1 cellular context compared by ENCODE assay signal in the genomic region with DNA sequence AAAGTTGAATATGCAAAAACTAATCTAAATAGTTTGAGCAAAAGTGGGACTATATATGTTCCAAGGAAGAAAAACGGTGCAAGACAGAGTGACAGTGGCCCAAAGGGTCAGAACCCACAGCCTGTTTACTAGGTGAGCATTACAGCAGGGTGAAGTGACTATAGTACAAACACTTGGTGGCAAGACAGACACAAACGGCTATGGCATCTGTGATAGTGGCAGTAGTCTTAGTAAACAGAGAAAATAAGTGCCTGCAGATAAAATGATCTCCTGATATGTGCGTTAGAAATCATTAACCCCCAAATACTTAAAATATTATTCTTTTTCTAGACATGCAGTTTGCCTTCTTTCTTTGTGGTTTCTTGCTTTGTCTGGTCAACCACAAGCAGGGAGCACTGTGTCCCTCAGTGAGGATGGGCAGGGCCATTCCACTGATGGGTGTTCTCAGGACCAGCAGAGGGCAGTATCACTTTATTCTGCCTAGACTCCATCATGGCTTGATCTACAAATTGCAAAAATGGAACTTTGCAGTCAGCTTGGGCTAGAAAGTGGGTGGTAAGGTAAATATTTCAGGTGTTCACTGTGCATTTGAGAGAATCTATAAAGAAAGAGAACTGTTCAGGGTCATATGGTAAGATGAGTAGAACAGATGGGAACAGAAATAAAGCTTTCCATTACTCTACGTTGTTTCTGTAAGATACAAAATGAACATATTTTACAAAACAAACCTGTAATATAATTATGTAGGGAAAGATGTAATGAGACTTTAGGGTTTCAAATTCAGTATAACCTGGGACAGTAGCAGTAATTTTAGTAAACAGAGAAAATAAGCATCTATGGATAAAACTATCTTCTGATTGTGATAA.
TF ChIP-seq lines count a peak whose summit lies in the region.

No MANE protein-coding gene starts in this region.

TF ChIP-seq in H1, 55 proteins besides CTCF, POLR2A, EP300 and RAD21 (continued from another document):
- no peak for TF ChIP-seq EGR1 (IDR thresholded peaks at IDR 0.05; ENCODE audit: borderline replicate concordance, low read depth, low read length)
- no peak for TF ChIP-seq SAP30 (IDR thresholded peaks at IDR 0.05; ENCODE audit: insufficient read depth, insufficient replicate concordance, low read length)
- no peak for TF ChIP-seq SRF (IDR thresholded peaks at IDR 0.05; ENCODE audit: low read depth, low read length)
- peak; percentile 81 for TF ChIP-seq YY1 (IDR thresholded peaks at IDR 0.05; ENCODE audit: low read depth, low read length)
- no peak for TF ChIP-seq NANOG (IDR thresholded peaks at IDR 0.05; ENCODE audit: insufficient read depth, low read depth, low read length, poor library complexity, severe bottlenecking)
- TF ChIP-seq, protein P1, sequence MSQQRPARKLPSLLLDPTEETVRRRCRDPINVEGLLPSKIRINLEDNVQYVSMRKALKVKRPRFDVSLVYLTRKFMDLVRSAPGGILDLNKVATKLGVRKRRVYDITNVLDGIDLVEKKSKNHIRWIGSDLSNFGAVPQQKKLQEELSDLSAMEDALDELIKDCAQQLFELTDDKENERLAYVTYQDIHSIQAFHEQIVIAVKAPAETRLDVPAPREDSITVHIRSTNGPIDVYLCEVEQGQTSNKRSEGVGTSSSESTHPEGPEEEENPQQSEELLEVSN (IDR thresholded peaks at IDR 0.05), result no peak
- TF ChIP-seq HDAC6 (IDR thresholded peaks at IDR 0.05; ENCODE audit: low read depth, low read length), result no peak
- no peak for TF ChIP-seq GABPA (IDR thresholded peaks at IDR 0.05; ENCODE audit: borderline replicate concordance, insufficient read depth, low read length)
- no peak for TF ChIP-seq SIRT6 (IDR thresholded peaks at IDR 0.05; ENCODE audit: low read length)
